8 cellular contexts compared by ENCODE assay signal in genomic region chr2:12715258-12715865, GRCh38. TPM values are rescaled to one million over a fixed set of nuclear protein-coding genes. Genes with fewer than 3 reads are reported as not detected.
DNase-seq lines count a peak whose midpoint lies in the region; ATAC-seq and TF ChIP-seq lines count a peak whose summit lies in the region.

No MANE protein-coding gene starts in this region.

- H3K4me3 Mint-ChIP-seq in activated naive CD4-positive, alpha-beta T cell treated with anti-CD3 and anti-CD28 coated beads, Interleukin-2, amount 50 U/mL, for 24 hours = peak overlapping the region; percentile 93

- H3K9ac ChIP-seq in mammary epithelial cell (ENCODE audit: insufficient read depth, low read length) (no peak overlapping the region), mucosa of rectum (ENCODE audit: low read depth in 1 of 2, low read length in 2 of 2) (no peak overlapping the region)

- H3K4me3 ChIP-seq in mammary epithelial cell (replicated peaks in 1 of 3; ENCODE audit: insufficient read depth in 1 of 3, low read depth in 2 of 3, low read length in 3 of 3) (peak overlapping the region in 1 of 3 experiments; percentile 17), mucosa of rectum (ENCODE audit: low read length in 2 of 2) (no peak overlapping the region), urinary bladder (ENCODE audit: low read depth, low read length) (no peak overlapping the region)

- peak overlapping the region; percentile 93 for H3K4me2 ChIP-seq in mammary epithelial cell (ENCODE audit: insufficient read depth, low read depth, low read length)

- 69% methylated on average over 5 of the region's 6 CpGs for WGBS in mammary epithelial cell (ENCODE audit: low coverage, missing lambda C conversion rate)
- 68% methylated on average over 6 of the region's 6 CpGs for WGBS in urinary bladder

- dilution Hi-C loops in mammary epithelial cell (cut with HindIII; ENCODE audit: low sequenced_read_pairs) = no loop called here

- no TSS peak for BruUV-seq in mammary epithelial cell (replicated peaks; lab: Mats Ljungman, UMichigan)

- H3K27ac ChIP-seq in mammary epithelial cell (ENCODE audit: insufficient read depth, low read depth, low read length) = peak overlapping the region; percentile 81
- peak overlapping the region; percentile 77 to 89 for H3K27ac ChIP-seq in mucosa of rectum (ENCODE audit: low read depth in 2 of 2, low read length in 2 of 2)
- peak overlapping the region; percentile 60 for H3K27ac ChIP-seq in urinary bladder (ENCODE audit: low read depth)

- H3K9me3 ChIP-seq in mammary epithelial cell (replicated peaks; ENCODE audit: insufficient read depth, low read length) (no peaks in the 10 kb centered on the region), mucosa of rectum (ENCODE audit: control insufficient read depth in 2 of 2, low read length in 2 of 2) (no peaks in the 10 kb centered on the region)

- no peak for ATAC-seq in GM18873 (IDR thresholded peaks at IDR 0.05; ENCODE audit: low FRiP score, unreplicated experiment)
- no peak for ATAC-seq in GM18511 (IDR thresholded peaks at IDR 0.05; ENCODE audit: unreplicated experiment)

- peaks cover 7% of the 10 kb centered on the region for H3K9me3 Mint-ChIP-seq in activated naive CD4-positive, alpha-beta T cell treated with anti-CD3 and anti-CD28 coated beads, Interleukin-2, amount 50 U/mL, for 24 hours

- no peak for DNase-seq in activated naive CD4-positive, alpha-beta T cell treated with Interleukin-2 at 50 U/mL for 16 hours
- no peak for DNase-seq in mammary epithelial cell
- DNase-seq in KG1 (lab: John Stamatoyannopoulos, UW) = no peak

- peak overlapping the region; percentile 31 for H2AFZ ChIP-seq in mammary epithelial cell (ENCODE audit: low read depth, low read length)

- no peaks in the 10 kb centered on the region for H3K36me3 Mint-ChIP-seq in activated naive CD4-positive, alpha-beta T cell treated with anti-CD3 and anti-CD28 coated beads, Interleukin-2, amount 50 U/mL, for 24 hours

- H3K36me3 ChIP-seq in mammary epithelial cell (ENCODE audit: insufficient read depth, low read length) (no peaks in the 10 kb centered on the region), mucosa of rectum (ENCODE audit: control insufficient read depth in 2 of 2, insufficient read depth in 2 of 2, low read length in 2 of 2) (no peaks in the 10 kb centered on the region), urinary bladder (ENCODE audit: insufficient read depth) (no peaks in the 10 kb centered on the region)

- H3K27me3 Mint-ChIP-seq in activated naive CD4-positive, alpha-beta T cell treated with anti-CD3 and anti-CD28 coated beads, Interleukin-2, amount 50 U/mL, for 24 hours = no peaks in the 10 kb centered on the region

- no peaks in the 10 kb centered on the region for H3K27me3 ChIP-seq in mammary epithelial cell (ENCODE audit: insufficient read depth, low read length)
- H3K27me3 ChIP-seq in mucosa of rectum (ENCODE audit: control insufficient read depth in 2 of 2, insufficient read depth in 2 of 2, low read length in 2 of 2) = peaks cover 0 to 17% of the 10 kb centered on the region in 2 donors

- CTCF ChIA-PET in mammary epithelial cell (lab: Charles Lee; ENCODE audit: low non-redundant PET) = interaction anchor here (0.6 kb wide), 4 partner anchors 13 to 680 kb away, joined by 3 to 6 read pairs (median 4); no protein-coding TSS in a partner anchor

- peaks cover 64% of the 10 kb centered on the region for H3K4me1 Mint-ChIP-seq in activated naive CD4-positive, alpha-beta T cell treated with anti-CD3 and anti-CD28 coated beads, Interleukin-2, amount 50 U/mL, for 24 hours

- TF ChIP-seq CTCF in mammary epithelial cell (conservative IDR thresholded peaks at IDR 0.05 in 1 of 2, IDR thresholded peaks at IDR 0.05 in 1 of 2; ENCODE audit: extremely low read depth in 1 of 2, insufficient read depth in 1 of 2, low read depth in 1 of 2, low read length in 2 of 2) = no peak

- in situ Hi-C loops in mammary epithelial cell (cut with MboI; ENCODE audit: low sequenced_read_pairs in 2 of 2) = loop anchor here (10.0 to 25.0 kb wide), 6 partner anchors 253 to 881 kb away; no protein-coding TSS in a partner anchor

- no peaks in the 10 kb centered on the region for H4K20me1 ChIP-seq in mammary epithelial cell (ENCODE audit: insufficient read depth, low read length)

- intact Hi-C loops in mammary epithelial cell (cut with micrococcal nuclease) = loop anchor here (5.0 kb wide), 2 partner anchors 128 to 758 kb away; no protein-coding TSS in a partner anchor

- peak overlapping the region; percentile 75 for H3K27ac Mint-ChIP-seq in activated naive CD4-positive, alpha-beta T cell treated with anti-CD3 and anti-CD28 coated beads, Interleukin-2, amount 50 U/mL, for 24 hours

- peaks cover 24% of the 10 kb centered on the region for H3K4me1 ChIP-seq in mammary epithelial cell (ENCODE audit: insufficient read depth, low read length)
- H3K4me1 ChIP-seq in mucosa of rectum (ENCODE audit: control insufficient read depth in 2 of 2, insufficient read depth in 2 of 2, low read length in 2 of 2) = peaks cover 3 to 4% of the 10 kb centered on the region in 2 donors
- H3K4me1 ChIP-seq in urinary bladder (ENCODE audit: insufficient read depth) = no peaks in the 10 kb centered on the region

- H3K79me2 ChIP-seq in mammary epithelial cell (ENCODE audit: insufficient read depth, low read length) = peaks cover 34% of the 10 kb centered on the region

RNA-seq across cellular contexts. Expression of gene TRIB2, which starts 1.4 kb away (rescaled TPM):
- total RNA-seq in mammary epithelial cell = 10 to 100 TPM in 1 of 2 donors, 1 to 10 TPM in 1; 9.0 to 30.7 TPM
- polyA plus RNA-seq in mammary epithelial cell = 10.9 TPM
- 45.0 TPM for polyA minus RNA-seq in mammary epithelial cell
- 51.3 TPM for total RNA-seq in urinary bladder
- polyA plus RNA-seq in urinary bladder = 27.5 TPM
